11 cellular contexts compared by ENCODE assay signal in genomic region chr1:203486618-203487370, GRCh38. TPM values are rescaled to one million over a fixed set of nuclear protein-coding genes. Genes with fewer than 3 reads are reported as not detected.
DNase-seq lines count a peak whose midpoint lies in the region; ATAC-seq and TF ChIP-seq lines count a peak whose summit lies in the region.
"Had no signal": no experiment of that assay in that cellular context is flagged by ENCODE, and none has a peak within 500 bp of the region (broad histone marks: within the 10 kb centered on the region; RNA-seq: fewer than 3 reads in every experiment).

No MANE protein-coding gene starts in this region.

- no peaks in the 10 kb centered on the region for H3K9me3 Mint-ChIP-seq in natural killer cell

- peak overlapping the region; percentile 73 for H3K4me3 Mint-ChIP-seq in natural killer cell

- H3K79me2 ChIP-seq in ACC112 (ENCODE audit: control insufficient read depth, insufficient read depth, low read length, unreplicated experiment), result no peaks in the 10 kb centered on the region

- H3K27me3 ChIP-seq in ACC112 (ENCODE audit: insufficient read depth, low read length) (no peaks in the 10 kb centered on the region; the same call in 1 of the 2 replicates), dorsolateral prefrontal cortex (no peaks in the 10 kb centered on the region)

- DNase-seq in NAMALWA (ENCODE audit: low spot score) (peak; percentile 32), dorsolateral prefrontal cortex (no peak), natural killer cell (no peak), KBM-7 (no peak), COR-L47 (lab: John Stamatoyannopoulos, UW) (no peak)
- DNase-seq: NCI-H2227 treated with DMSO at 0.1 percent for 48 hours had no signal

- H3K27ac ChIP-seq in ACC112 (ENCODE audit: low read depth, low read length), result peak overlapping the region; percentile 65
- peak overlapping the region in 54 of 59 donors; percentile 10 to 88 (median 68) for H3K27ac ChIP-seq in dorsolateral prefrontal cortex

- ATAC-seq in natural killer cell (no peak), HG03025 (IDR thresholded peaks at IDR 0.05; ENCODE audit: low FRiP score, unreplicated experiment) (no peak), GM21529 (IDR thresholded peaks at IDR 0.05; ENCODE audit: unreplicated experiment) (no peak)

- H3K4me3 ChIP-seq in ACC112 (ENCODE audit: low read depth, low read length), result peak overlapping the region; percentile 69
- peak overlapping the region in 34 of 59 donors; percentile 31 to 68 (median 55) for H3K4me3 ChIP-seq in dorsolateral prefrontal cortex

- H3K36me3 ChIP-seq in ACC112 (ENCODE audit: insufficient read depth, low read length), result no peaks in the 10 kb centered on the region

- in situ Hi-C loops in KBM-7 (cut with MboI; ENCODE audit: low pct_unique_long_range_greater_than_20kb, low sequenced_read_pairs), result loop anchor here (10.0 kb wide), 1 partner anchor 212 kb away; no protein-coding TSS in a partner anchor

- H3K4me1 Mint-ChIP-seq in natural killer cell, result peaks cover 0 to 6% of the 10 kb centered on the region in 2 donors

- peaks cover 6 to 11% of the 10 kb centered on the region in 2 donors for H3K27me3 Mint-ChIP-seq in natural killer cell (ENCODE audit: low read depth in 2 of 2)

- H2AFZ ChIP-seq in ACC112 (ENCODE audit: low read length, unreplicated experiment), result peak overlapping the region; percentile 89

- TF ChIP-seq CTCF in dorsolateral prefrontal cortex (IDR thresholded peaks at IDR 0.05 in 54 of 56, conservative IDR thresholded peaks at IDR 0.05 in 2 of 56; ENCODE audit: low read depth in 1 of 56, partially characterized antibody in 56 of 56), result no peak
- TF ChIP-seq CTCF in natural killer cell (IDR thresholded peaks at IDR 0.05), result no peak

- intact Hi-C loops in dorsolateral prefrontal cortex (cut with DNase I) (loop anchor here (1.0 to 5.0 kb wide), 5 partner anchors 44 to 214 kb away; no protein-coding TSS in a partner anchor), natural killer cell (cut with micrococcal nuclease) (loop anchor here (1.0 to 2.0 kb wide), 2 partner anchors 146 to 219 kb away; no protein-coding TSS in a partner anchor)

- H3K27ac Mint-ChIP-seq in natural killer cell, result peak overlapping the region in 1 of 2 donors; percentile 19

- peaks cover 7% of the 10 kb centered on the region for H3K4me1 ChIP-seq in ACC112 (ENCODE audit: control insufficient read depth, insufficient read depth, low read length, unreplicated experiment)

- H3K36me3 Mint-ChIP-seq in natural killer cell, result no peaks in the 10 kb centered on the region

RNA-seq across cellular contexts. Expression of gene OPTC, which starts 7.2 kb away (rescaled TPM):
- 1 to 10 TPM in 1 of 120 experiments, under 1 TPM in 1, not detected in 118; 0.48 to 1.4 TPM for total RNA-seq in dorsolateral prefrontal cortex
- total RNA-seq in natural killer cell, result not detected
- total RNA-seq: Daoy, left colon had no signal

RNA-seq across cellular contexts. Expression of gene PRELP, which starts 11.2 kb away (rescaled TPM):
- total RNA-seq in dorsolateral prefrontal cortex, result 10 to 100 TPM in 104 of 120 experiments, 1 to 10 TPM in 16; 4.5 to 44.2 (median 15.2) TPM
- not detected for total RNA-seq in natural killer cell
- total RNA-seq: Daoy had no signal

Comparison
In these comparisons a context has a peak if more than half of its experiments do, and no peak if none do; other contexts are left out.
1. RNA of gene PRELP, which starts 11.2 kb away (total RNA-seq): 4.5 to 44.2 TPM in dorsolateral prefrontal cortex; not detected in natural killer cell; every median in the first group is over 4 times any median in the second.